ENCODE assay signal across 7 cellular contexts in genomic region chr19:27922970-27923369, GRCh38.
"Had no signal": no experiment of that assay in that cellular context is flagged by ENCODE, and none has a peak within 500 bp of the region (broad histone marks: within the 10 kb centered on the region; RNA-seq: fewer than 3 reads in every experiment).

No MANE protein-coding gene starts in this region.

- DNase-seq: IMR-90, KBM-7, KG1 had no signal

- ATAC-seq: HepG2, K562 had no signal

- H3K4me3 Mint-ChIP-seq: IgD-negative memory B cell had no signal

- H3K27me3 Mint-ChIP-seq: IgD-negative memory B cell had no signal

- H3K4me3 ChIP-seq: K562 had no signal

- H3K27ac ChIP-seq: HL-60 had no signal

- H3K27ac Mint-ChIP-seq: IgD-negative memory B cell had no signal
